ENCODE assay signal across 14 cellular contexts in the genomic region with DNA sequence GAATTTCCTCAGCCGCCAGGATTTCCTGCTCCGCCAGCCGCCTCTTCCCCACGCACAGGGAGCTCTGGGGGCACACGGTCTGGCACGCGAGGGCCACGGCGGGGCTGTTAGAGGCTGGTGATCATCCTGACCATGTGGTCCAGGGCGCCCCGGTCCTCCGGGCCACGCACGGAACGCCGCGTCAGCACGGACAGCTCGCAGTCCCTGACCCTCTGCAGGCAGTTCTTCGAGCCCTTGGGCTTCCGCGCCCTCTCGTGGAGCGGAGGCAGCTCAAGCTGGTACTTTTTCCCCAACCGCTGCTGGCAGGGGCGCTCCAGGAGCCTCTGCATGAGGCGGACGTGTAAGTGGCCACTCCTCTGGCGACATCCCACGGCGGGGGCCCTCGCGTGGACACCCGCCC. TPM values are rescaled to one million over a fixed set of nuclear protein-coding genes. Genes with fewer than 3 reads are reported as not detected.
"Had no signal": no experiment of that assay in that cellular context is flagged by ENCODE, and none has a peak within 500 bp of the region (broad histone marks: within the 10 kb centered on the region; RNA-seq: fewer than 3 reads in every experiment).

No MANE protein-coding gene starts in this region.

RNA-seq across cellular contexts. Expression of a gene that starts 10.0 kb away (rescaled TPM):
- total RNA-seq: activated CD4-positive, alpha-beta T cell treated with anti-CD3 and anti-CD28 coated beads for 36 hours; activated CD4-positive, alpha-beta T cell treated with anti-CD3 and anti-CD28 coated beads, Interleukin-2, amount 10 ng/mL, durations not matched to agents 7 days and 5 days; activated CD8-positive, alpha-beta T cell treated with anti-CD3 and anti-CD28 coated beads, Interleukin-2, amount 10 ng/mL, durations not matched to agents 7 days and 5 days; activated naive CD8-positive, alpha-beta T cell treated with anti-CD3 and anti-CD28 coated beads, Interleukin-2, amount 10 ng/mL, durations not matched to agents 7 days and 5 days; activated T-helper 2 cell treated with anti-CD3 and anti-CD28 coated beads, Interferon-gamma antibody, Interleukin-2, Interleukin-4, amounts not matched to agents 10 μg/mL and 5 μg/mL and 100 μg/mL, durations not matched to agents 14 hours and 24 hours and 36 hours; ascending aorta; cardiac muscle cell; OCI-LY7; PC-9; Right ventricle myocardium superior; T-cell; WTC11 had no signal
- polyA plus RNA-seq: adipose tissue, cardiac muscle cell had no signal

RNA-seq across cellular contexts. Expression of a gene that starts 34.6 kb away (rescaled TPM):
- total RNA-seq: activated CD4-positive, alpha-beta T cell treated with anti-CD3 and anti-CD28 coated beads for 36 hours; activated CD4-positive, alpha-beta T cell treated with anti-CD3 and anti-CD28 coated beads, Interleukin-2, amount 10 ng/mL, durations not matched to agents 7 days and 5 days; activated CD8-positive, alpha-beta T cell treated with anti-CD3 and anti-CD28 coated beads, Interleukin-2, amount 10 ng/mL, durations not matched to agents 7 days and 5 days; activated naive CD8-positive, alpha-beta T cell treated with anti-CD3 and anti-CD28 coated beads, Interleukin-2, amount 10 ng/mL, durations not matched to agents 7 days and 5 days; activated T-helper 2 cell treated with anti-CD3 and anti-CD28 coated beads, Interferon-gamma antibody, Interleukin-2, Interleukin-4, amounts not matched to agents 10 μg/mL and 5 μg/mL and 100 μg/mL, durations not matched to agents 14 hours and 24 hours and 36 hours; ascending aorta; cardiac muscle cell; OCI-LY7; PC-9; Right ventricle myocardium superior; T-cell; T-helper 17 cell; WTC11 had no signal
- polyA plus RNA-seq: adipose tissue, cardiac muscle cell had no signal

RNA-seq across cellular contexts. Expression of a gene that starts 41.2 kb away (rescaled TPM):
- total RNA-seq: activated CD4-positive, alpha-beta T cell treated with anti-CD3 and anti-CD28 coated beads for 36 hours; activated CD4-positive, alpha-beta T cell treated with anti-CD3 and anti-CD28 coated beads, Interleukin-2, amount 10 ng/mL, durations not matched to agents 7 days and 5 days; activated CD8-positive, alpha-beta T cell treated with anti-CD3 and anti-CD28 coated beads, Interleukin-2, amount 10 ng/mL, durations not matched to agents 7 days and 5 days; activated naive CD8-positive, alpha-beta T cell treated with anti-CD3 and anti-CD28 coated beads, Interleukin-2, amount 10 ng/mL, durations not matched to agents 7 days and 5 days; activated T-helper 2 cell treated with anti-CD3 and anti-CD28 coated beads, Interferon-gamma antibody, Interleukin-2, Interleukin-4, amounts not matched to agents 10 μg/mL and 5 μg/mL and 100 μg/mL, durations not matched to agents 14 hours and 24 hours and 36 hours; ascending aorta; cardiac muscle cell; OCI-LY7; PC-9; Right ventricle myocardium superior; T-cell; T-helper 17 cell; WTC11 had no signal
- polyA plus RNA-seq: adipose tissue, cardiac muscle cell had no signal

RNA-seq across cellular contexts. Expression of a gene that starts 46.1 kb away (rescaled TPM):
- total RNA-seq: activated CD4-positive, alpha-beta T cell treated with anti-CD3 and anti-CD28 coated beads for 36 hours; activated CD4-positive, alpha-beta T cell treated with anti-CD3 and anti-CD28 coated beads, Interleukin-2, amount 10 ng/mL, durations not matched to agents 7 days and 5 days; activated CD8-positive, alpha-beta T cell treated with anti-CD3 and anti-CD28 coated beads, Interleukin-2, amount 10 ng/mL, durations not matched to agents 7 days and 5 days; activated naive CD8-positive, alpha-beta T cell treated with anti-CD3 and anti-CD28 coated beads, Interleukin-2, amount 10 ng/mL, durations not matched to agents 7 days and 5 days; activated T-helper 2 cell treated with anti-CD3 and anti-CD28 coated beads, Interferon-gamma antibody, Interleukin-2, Interleukin-4, amounts not matched to agents 10 μg/mL and 5 μg/mL and 100 μg/mL, durations not matched to agents 14 hours and 24 hours and 36 hours; ascending aorta; cardiac muscle cell; OCI-LY7; PC-9; Right ventricle myocardium superior; T-cell; T-helper 17 cell; WTC11 had no signal
- polyA plus RNA-seq: adipose tissue, cardiac muscle cell had no signal

RNA-seq across cellular contexts. Expression of a gene that starts 53.7 kb away (rescaled TPM):
- total RNA-seq: activated CD4-positive, alpha-beta T cell treated with anti-CD3 and anti-CD28 coated beads for 36 hours; activated CD4-positive, alpha-beta T cell treated with anti-CD3 and anti-CD28 coated beads, Interleukin-2, amount 10 ng/mL, durations not matched to agents 7 days and 5 days; activated CD8-positive, alpha-beta T cell treated with anti-CD3 and anti-CD28 coated beads, Interleukin-2, amount 10 ng/mL, durations not matched to agents 7 days and 5 days; activated naive CD8-positive, alpha-beta T cell treated with anti-CD3 and anti-CD28 coated beads, Interleukin-2, amount 10 ng/mL, durations not matched to agents 7 days and 5 days; activated T-helper 2 cell treated with anti-CD3 and anti-CD28 coated beads, Interferon-gamma antibody, Interleukin-2, Interleukin-4, amounts not matched to agents 10 μg/mL and 5 μg/mL and 100 μg/mL, durations not matched to agents 14 hours and 24 hours and 36 hours; ascending aorta; cardiac muscle cell; OCI-LY7; PC-9; Right ventricle myocardium superior; T-cell; T-helper 17 cell; WTC11 had no signal
- polyA plus RNA-seq: adipose tissue, cardiac muscle cell had no signal
